In the genomic region with DNA sequence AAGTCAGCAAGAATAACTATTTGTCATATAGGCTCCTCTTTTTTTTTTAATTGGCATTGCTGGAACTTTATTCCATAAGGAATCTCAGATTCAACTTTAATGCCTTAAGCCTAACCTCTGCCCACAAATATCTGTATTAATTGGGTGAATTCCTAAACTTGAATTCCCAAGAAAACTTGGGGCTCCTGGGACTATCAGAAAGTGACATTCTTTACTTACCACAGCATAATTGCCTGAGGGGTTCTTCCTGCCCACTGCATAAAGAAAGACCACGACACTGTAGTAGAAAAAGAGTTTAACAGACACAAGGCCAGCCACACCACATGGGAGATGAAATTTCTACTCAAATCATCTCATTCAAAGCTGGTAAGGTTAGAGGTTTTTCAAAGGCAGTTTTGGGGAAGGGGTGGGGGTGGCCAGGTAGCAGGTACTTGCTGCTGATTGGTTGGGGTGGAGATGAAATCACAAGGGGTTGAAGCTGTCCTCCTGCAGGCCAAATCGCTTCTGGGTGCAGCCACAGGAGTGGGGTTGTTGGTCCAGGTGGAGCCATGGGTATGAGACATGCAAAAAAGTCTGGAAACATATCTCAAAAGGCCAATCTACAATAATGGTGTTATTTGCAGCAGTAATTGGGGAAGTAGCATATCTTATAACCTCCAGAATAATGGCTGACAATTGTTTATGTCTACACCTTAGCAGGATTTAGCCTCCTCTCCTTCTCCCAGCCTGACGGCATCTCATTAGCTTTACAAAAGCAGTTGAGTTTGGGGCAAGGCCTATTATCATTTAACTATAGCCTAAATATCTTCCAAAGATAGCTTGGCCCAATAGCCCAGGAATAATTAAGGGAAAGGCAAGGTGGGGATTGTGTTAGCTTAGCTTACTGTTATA, we compare ENCODE assay signal across 1 cellular context.
TF ChIP-seq lines count a peak whose summit lies in the region.

No MANE protein-coding gene starts in this region.

TF ChIP-seq in IMR-90, 13 proteins besides CTCF, POLR2A, EP300 and RAD21:
- TF ChIP-seq RFX5 (IDR thresholded peaks at IDR 0.05; ENCODE audit: low read depth, low read length) (no peak), MAFK (IDR thresholded peaks at IDR 0.05; ENCODE audit: low read depth, low read length) (no peak), CHD1 (IDR thresholded peaks at IDR 0.05; ENCODE audit: low read depth, low read length) (no peak), SMC3 (IDR thresholded peaks at IDR 0.05; ENCODE audit: low read depth, low read length) (no peak), BHLHE40 (IDR thresholded peaks at IDR 0.05; ENCODE audit: low read depth, low read length) (no peak), NFE2L2 (IDR thresholded peaks at IDR 0.05; ENCODE audit: low read depth, low read length) (no peak), MXI1 (IDR thresholded peaks at IDR 0.05; ENCODE audit: borderline replicate concordance, low read depth, low read length) (no peak), RCOR1 (IDR thresholded peaks at IDR 0.05; ENCODE audit: insufficient replicate concordance, low read length) (no peak), MAZ (IDR thresholded peaks at IDR 0.05; ENCODE audit: borderline replicate concordance, low read depth, low read length) (no peak), CEBPB (IDR thresholded peaks at IDR 0.05; ENCODE audit: low read depth, low read length) (no peak), FOS (IDR thresholded peaks at IDR 0.05; ENCODE audit: low read depth, low read length) (no peak)
- TF ChIP-seq, protein P1, sequence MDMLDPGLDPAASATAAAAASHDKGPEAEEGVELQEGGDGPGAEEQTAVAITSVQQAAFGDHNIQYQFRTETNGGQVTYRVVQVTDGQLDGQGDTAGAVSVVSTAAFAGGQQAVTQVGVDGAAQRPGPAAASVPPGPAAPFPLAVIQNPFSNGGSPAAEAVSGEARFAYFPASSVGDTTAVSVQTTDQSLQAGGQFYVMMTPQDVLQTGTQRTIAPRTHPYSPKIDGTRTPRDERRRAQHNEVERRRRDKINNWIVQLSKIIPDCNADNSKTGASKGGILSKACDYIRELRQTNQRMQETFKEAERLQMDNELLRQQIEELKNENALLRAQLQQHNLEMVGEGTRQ (IDR thresholded peaks at IDR 0.05; ENCODE audit: low read depth, low read length): no peak
- TF ChIP-seq, protein P2, sequence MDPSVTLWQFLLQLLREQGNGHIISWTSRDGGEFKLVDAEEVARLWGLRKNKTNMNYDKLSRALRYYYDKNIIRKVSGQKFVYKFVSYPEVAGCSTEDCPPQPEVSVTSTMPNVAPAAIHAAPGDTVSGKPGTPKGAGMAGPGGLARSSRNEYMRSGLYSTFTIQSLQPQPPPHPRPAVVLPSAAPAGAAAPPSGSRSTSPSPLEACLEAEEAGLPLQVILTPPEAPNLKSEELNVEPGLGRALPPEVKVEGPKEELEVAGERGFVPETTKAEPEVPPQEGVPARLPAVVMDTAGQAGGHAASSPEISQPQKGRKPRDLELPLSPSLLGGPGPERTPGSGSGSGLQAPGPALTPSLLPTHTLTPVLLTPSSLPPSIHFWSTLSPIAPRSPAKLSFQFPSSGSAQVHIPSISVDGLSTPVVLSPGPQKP (IDR thresholded peaks at IDR 0.05; ENCODE audit: borderline replicate concordance, low read depth, low read length): no peak
